ENCODE assay signal across 8 cellular contexts in the genomic region with DNA sequence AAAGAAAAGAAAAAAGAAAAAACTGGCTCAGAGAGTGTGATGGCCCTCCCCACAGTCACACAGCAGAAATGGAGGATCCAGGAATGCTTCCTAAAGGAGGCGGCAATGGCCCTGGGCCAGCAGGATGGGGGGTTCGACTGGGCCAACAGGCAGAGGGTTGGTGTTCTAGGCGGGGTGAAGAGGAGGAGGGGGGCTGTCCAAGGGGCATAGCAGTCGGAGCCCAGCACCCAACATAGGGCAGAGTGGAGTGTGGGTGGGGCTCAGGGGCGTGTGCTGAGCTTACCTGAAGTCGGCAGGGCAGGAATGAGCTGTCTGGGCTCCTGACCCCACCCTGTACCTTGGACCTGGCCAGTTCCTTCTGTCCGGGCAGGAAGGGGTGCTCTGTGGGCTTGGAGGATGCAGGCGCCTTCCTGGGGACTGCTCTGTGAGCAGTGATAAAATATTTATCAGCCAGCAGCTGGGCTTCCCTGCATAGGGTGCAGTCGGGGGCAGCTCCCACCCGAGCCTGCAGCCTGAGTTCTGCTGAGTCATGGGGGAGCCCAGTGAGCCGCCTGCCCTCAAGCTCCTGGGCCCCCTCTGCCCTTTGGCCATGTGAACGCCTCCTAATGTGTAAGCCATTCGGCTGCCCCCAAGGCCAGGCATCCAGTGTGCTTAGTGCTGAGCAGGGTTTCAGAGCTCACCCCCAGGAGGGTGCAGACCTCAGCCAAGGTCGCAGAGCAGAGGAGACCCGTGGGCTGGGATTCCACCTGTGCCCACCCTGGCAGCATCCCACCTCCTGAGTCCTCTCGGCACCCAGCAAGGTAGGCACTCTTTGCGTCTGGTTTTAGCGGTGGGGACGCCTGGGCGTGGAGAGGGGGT. TPM values are rescaled to one million over a fixed set of nuclear protein-coding genes. Genes with fewer than 3 reads are reported as not detected.
DNase-seq lines count a peak whose midpoint lies in the region; ATAC-seq and TF ChIP-seq lines count a peak whose summit lies in the region.

No MANE protein-coding gene starts in this region.

- TF ChIP-seq CTCF in Peyer's patch (IDR thresholded peaks at IDR 0.05): no peak
- no peak for TF ChIP-seq CTCF in foreskin keratinocyte (conservative IDR thresholded peaks at IDR 0.05)
- TF ChIP-seq CTCF in smooth muscle cell (IDR thresholded peaks at IDR 0.05; ENCODE audit: borderline replicate concordance, insufficient read depth, poor library complexity, severe bottlenecking): no peak

- WGBS in smooth muscle cell (ENCODE audit: low lambda C conversion rate): 52% methylated on average over 20 of the region's 20 CpGs

- TF ChIP-seq POLR2A in Peyer's patch (IDR thresholded peaks at IDR 0.05): peak; percentile 53 to 60

- H3K9me3 Mint-ChIP-seq in T-helper 2 cell treated with Interferon-gamma antibody and Interleukin-4, amounts not matched to agents 5 μg/mL and 100 μg/mL, for 36 hours: no peaks in the 10 kb centered on the region

- no peaks in the 10 kb centered on the region for H3F3A ChIP-seq in smooth muscle cell (ENCODE audit: low read depth)

- H3K9me3 ChIP-seq in Peyer's patch: no peaks in the 10 kb centered on the region
- no peaks in the 10 kb centered on the region for H3K9me3 ChIP-seq in smooth muscle cell (replicated peaks; ENCODE audit: low read depth)

- peaks cover 3% of the 10 kb centered on the region for H3K27me3 Mint-ChIP-seq in T-helper 2 cell treated with Interferon-gamma antibody and Interleukin-4, amounts not matched to agents 5 μg/mL and 100 μg/mL, for 36 hours (ENCODE audit: low read depth)

- no peaks in the 10 kb centered on the region for H3K27me3 ChIP-seq in Peyer's patch
- H3K27me3 ChIP-seq in foreskin keratinocyte: peaks cover 20% of the 10 kb centered on the region
- H3K27me3 ChIP-seq in smooth muscle cell (ENCODE audit: low read depth): no peaks in the 10 kb centered on the region

- no peak for DNase-seq in T-helper 2 cell treated with Interferon-gamma antibody and Interleukin-4, amounts not matched to agents 5 μg/mL and 100 μg/mL, for 36 hours (ENCODE audit: low spot score)
- DNase-seq in T-helper 2 cell (no peak), Peyer's patch (peak in 2 of 3 donors; percentile 86 to 88), foreskin keratinocyte (no peak), smooth muscle cell (lab: John Stamatoyannopoulos, UW; ENCODE audit: unreplicated experiment) (no peak), epidermal melanocyte (ENCODE audit: insufficient read length, low spot score) (no peak), substantia nigra (lab: John Stamatoyannopoulos, UW) (no peak)

- no peak overlapping the region for H2AFZ ChIP-seq in smooth muscle cell (ENCODE audit: low read depth)

- no peak overlapping the region for H3K9ac ChIP-seq in smooth muscle cell (ENCODE audit: low read depth)

- peaks cover 10% of the 10 kb centered on the region for H3K36me3 Mint-ChIP-seq in T-helper 2 cell treated with Interferon-gamma antibody and Interleukin-4, amounts not matched to agents 5 μg/mL and 100 μg/mL, for 36 hours (ENCODE audit: low read depth)

- peak; percentile 28 for ATAC-seq in foreskin keratinocyte
- no peak for ATAC-seq in HG02970 (IDR thresholded peaks at IDR 0.05; ENCODE audit: low FRiP score, unreplicated experiment)

- H4K20me1 ChIP-seq in smooth muscle cell (ENCODE audit: low read depth): peaks cover 38% of the 10 kb centered on the region

- H3K4me1 Mint-ChIP-seq in T-helper 2 cell treated with Interferon-gamma antibody and Interleukin-4, amounts not matched to agents 5 μg/mL and 100 μg/mL, for 36 hours (ENCODE audit: low read depth): peaks cover 36% of the 10 kb centered on the region

- H3K4me3 ChIP-seq in Peyer's patch (peak overlapping the region in 3 of 4 donors; percentile 11 to 58 (median 53)), smooth muscle cell (peak overlapping the region; percentile 35)

- H3K79me2 ChIP-seq in smooth muscle cell (ENCODE audit: low read depth): peaks cover 17% of the 10 kb centered on the region

- H3K27ac ChIP-seq in Peyer's patch: peak overlapping the region in 3 of 4 donors; percentile 30 to 80 (median 71)
- H3K27ac ChIP-seq in foreskin keratinocyte: no peak overlapping the region
- H3K27ac ChIP-seq in smooth muscle cell (ENCODE audit: low read depth): no peak overlapping the region
- no peak overlapping the region for H3K27ac ChIP-seq in substantia nigra (ENCODE audit: low read depth, low read length, poor library complexity, severe bottlenecking)

- H3K4me1 ChIP-seq in Peyer's patch: peaks cover 0 to 20% (median 2%) of the 10 kb centered on the region in 4 donors
- no peaks in the 10 kb centered on the region for H3K4me1 ChIP-seq in foreskin keratinocyte
- H3K4me1 ChIP-seq in smooth muscle cell (ENCODE audit: low read depth): no peaks in the 10 kb centered on the region

- H3K36me3 ChIP-seq in Peyer's patch (no peaks in the 10 kb centered on the region), smooth muscle cell (ENCODE audit: low read depth) (no peaks in the 10 kb centered on the region)

- peak overlapping the region; percentile 39 for H3K4me2 ChIP-seq in smooth muscle cell

- peak overlapping the region; percentile 61 for H3K4me3 Mint-ChIP-seq in T-helper 2 cell treated with Interferon-gamma antibody and Interleukin-4, amounts not matched to agents 5 μg/mL and 100 μg/mL, for 36 hours

- no peak overlapping the region for H3K27ac Mint-ChIP-seq in T-helper 2 cell treated with Interferon-gamma antibody and Interleukin-4, amounts not matched to agents 5 μg/mL and 100 μg/mL, for 36 hours

RNA-seq across cellular contexts. Expression of gene PRR5, which starts 25.3 kb away (rescaled TPM):
- 10 to 100 TPM; 20.6 to 84.3 (median 51.0) TPM for total RNA-seq in Peyer's patch
- total RNA-seq in foreskin keratinocyte: 12.2 and 13.8 TPM in 2 replicates
- polyA plus RNA-seq in foreskin keratinocyte: 18.4 and 18.5 TPM in 2 replicates
- 9.1 and 16.3 TPM in 2 replicates for total RNA-seq in smooth muscle cell
- polyA plus RNA-seq in smooth muscle cell: 21.6 and 25.5 TPM in 2 replicates

Comparison
In these comparisons a context has a peak if more than half of its experiments do, and no peak if none do; other contexts are left out.
1. DNase-seq: peak in Peyer's patch (2 of 3); none in T-helper 2 cell treated with Interferon-gamma antibody and Interleukin-4, amounts not matched to agents 5 μg/mL and 100 μg/mL, for 36 hours (single experiment), T-helper 2 cell (0 of 5), foreskin keratinocyte (0 of 2), smooth muscle cell (single experiment), epidermal melanocyte (single experiment) and substantia nigra (0 of 49).
2. H3K27ac ChIP-seq: peak in Peyer's patch (3 of 4); none in foreskin keratinocyte (single experiment), smooth muscle cell (single experiment) and substantia nigra (single experiment).